8 cellular contexts compared by ENCODE assay signal in the genomic region with DNA sequence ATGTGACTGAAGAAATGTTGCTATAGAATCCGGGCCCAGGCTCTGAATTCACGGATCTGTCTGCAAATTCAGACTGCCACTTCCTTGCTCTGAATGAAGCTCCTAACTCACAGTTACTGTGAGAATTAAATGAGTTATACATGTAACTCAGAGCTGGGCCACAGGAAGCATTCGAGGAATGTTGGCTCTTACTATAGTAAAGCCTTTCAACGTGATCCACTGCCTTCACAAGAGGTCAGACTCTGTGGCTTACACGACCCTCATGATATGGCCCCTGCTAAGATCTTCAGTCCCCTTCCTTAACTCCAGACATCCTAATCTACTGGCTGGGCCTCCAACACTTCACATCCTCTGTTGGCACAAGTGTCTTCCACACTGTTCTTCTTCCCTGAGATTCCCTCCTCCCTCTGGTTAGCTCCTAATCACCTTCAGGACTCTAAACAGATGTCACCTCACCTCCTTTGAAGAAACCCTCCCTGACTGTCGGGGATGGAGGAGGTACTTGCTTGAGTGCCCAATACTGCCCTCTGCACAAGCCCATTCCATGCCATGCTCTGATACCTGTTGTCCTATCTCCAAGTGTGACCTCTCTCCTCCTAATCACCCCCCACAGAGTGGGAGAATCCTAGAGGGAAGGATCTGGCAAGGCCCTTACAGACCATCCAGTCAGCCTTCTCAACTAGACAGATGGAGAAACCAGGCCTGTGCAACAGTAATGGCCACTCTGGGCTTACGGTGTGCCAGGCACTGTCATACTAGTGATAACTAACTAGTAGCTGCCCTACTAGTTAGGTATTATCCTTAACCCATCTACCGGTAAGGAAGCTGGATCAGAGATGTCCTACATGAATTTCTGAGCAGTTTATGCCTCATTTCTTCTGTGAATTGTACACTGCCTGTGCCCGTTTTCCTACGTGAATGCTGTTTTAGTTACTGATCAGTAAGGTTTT. TPM values are rescaled to one million over a fixed set of nuclear protein-coding genes. Genes with fewer than 3 reads are reported as not detected.
DNase-seq lines count a peak whose midpoint lies in the region; ATAC-seq and TF ChIP-seq lines count a peak whose summit lies in the region.

No MANE protein-coding gene starts in this region.

- WGBS in transverse colon (ENCODE audit: low coverage in 1 of 2), 2 donors = 58 to 70% methylated on average over 2 to 10 of the region's 10 CpGs

- no peaks in the 10 kb centered on the region for H3K9me3 Mint-ChIP-seq in activated naive CD4-positive, alpha-beta T cell treated with anti-CD3 and anti-CD28 coated beads for 36 hours

- intact Hi-C loops in activated naive CD4-positive, alpha-beta T cell treated with anti-CD3 and anti-CD28 coated beads for 36 hours (cut with micrococcal nuclease) = no loop called here
- intact Hi-C loops in transverse colon (cut with DNase I; ENCODE audit: low total_unique reads) = loop anchor here (10.0 kb wide), 1 partner anchor 626 kb away; the partner anchor contains the start of gene TKT

- H3K27me3 ChIP-seq in transverse colon = no peaks in the 10 kb centered on the region

- no peak for ATAC-seq in HG02798 (IDR thresholded peaks at IDR 0.05; ENCODE audit: poor library complexity, unreplicated experiment)

- peaks cover 27% of the 10 kb centered on the region for H3K36me3 Mint-ChIP-seq in activated naive CD4-positive, alpha-beta T cell treated with anti-CD3 and anti-CD28 coated beads for 36 hours (ENCODE audit: low read depth)

- CTCF ChIA-PET in activated naive CD4-positive, alpha-beta T cell treated with anti-CD3 and anti-CD28 coated beads for 36 hours (lab: Charles Lee) = interaction anchor here (1.1 to 1.3 kb wide), 2 partner anchors 10 to 171 kb away, joined by 3 to 4 read pairs; no protein-coding TSS in a partner anchor

- no peaks in the 10 kb centered on the region for H3K9me3 ChIP-seq in transverse colon

- TF ChIP-seq EP300 in transverse colon (IDR thresholded peaks at IDR 0.05; ENCODE audit: low read depth) = no peak

- no peak for TF ChIP-seq POLR2A in transverse colon (IDR thresholded peaks at IDR 0.05)

- peaks cover 18% of the 10 kb centered on the region for H3K4me1 Mint-ChIP-seq in activated naive CD4-positive, alpha-beta T cell treated with anti-CD3 and anti-CD28 coated beads for 36 hours (ENCODE audit: low read depth)

- peaks cover 5 to 14% (median 11%) of the 10 kb centered on the region in 4 donors for H3K4me1 ChIP-seq in transverse colon

- in situ Hi-C loops in transverse colon (cut with MboI; ENCODE audit: low pct_ligation_motif_present in 1 of 4, low pct_unique_long_range_greater_than_20kb in 1 of 4, low sequenced_read_pairs in 3 of 4) = loop anchor here in 1 of 4 donors (25.0 kb wide), 1 partner anchor 543 kb away; the partner anchor contains the start of gene DCP1A

- no peak for TF ChIP-seq CTCF in transverse colon (IDR thresholded peaks at IDR 0.05)

- peak overlapping the region in 3 of 4 donors; percentile 89 to 92 (median 90) for H3K27ac ChIP-seq in transverse colon

- DNase-seq in activated naive CD4-positive, alpha-beta T cell treated with anti-CD3 and anti-CD28 coated beads for 36 hours = no peak
- no peak for DNase-seq in activated naive CD4-positive, alpha-beta T cell (lab: John Stamatoyannopoulos, UW)
- DNase-seq in amniotic epithelial cell (ENCODE audit: low read depth) = peak; percentile 53
- peak; percentile 15 for DNase-seq in left kidney (ENCODE audit: low read depth, low spot score)
- no peak for DNase-seq in transverse colon
- no peak for DNase-seq in NCI-H1105 treated with DMSO at 0.1 percent for 48 hours (lab: John Stamatoyannopoulos, UW)
- no peak for DNase-seq in KG1 (lab: John Stamatoyannopoulos, UW)

- H3K4me3 Mint-ChIP-seq in activated naive CD4-positive, alpha-beta T cell treated with anti-CD3 and anti-CD28 coated beads for 36 hours = peak overlapping the region; percentile 100

- H3K4me3 ChIP-seq in transverse colon = peak overlapping the region in 3 of 4 donors; percentile 74 to 93 (median 79)

- peak overlapping the region; percentile 56 for H3K27ac Mint-ChIP-seq in activated naive CD4-positive, alpha-beta T cell treated with anti-CD3 and anti-CD28 coated beads for 36 hours

- H3K27me3 Mint-ChIP-seq in activated naive CD4-positive, alpha-beta T cell treated with anti-CD3 and anti-CD28 coated beads for 36 hours (ENCODE audit: low read depth) = no peaks in the 10 kb centered on the region

- H3K36me3 ChIP-seq in transverse colon = peaks cover 0 to 53% (median 23%) of the 10 kb centered on the region in 4 donors

RNA-seq across cellular contexts. Expression of gene ACTR8, which starts 1.3 kb away (rescaled TPM):
- 10 to 100 TPM; 29.8 to 30.3 TPM for total RNA-seq in activated naive CD4-positive, alpha-beta T cell treated with anti-CD3 and anti-CD28 coated beads for 36 hours
- total RNA-seq in transverse colon = 10 to 100 TPM; 23.2 to 31.8 (median 28.7) TPM

RNA-seq across cellular contexts. Expression of gene SELENOK, which starts 11.0 kb away (rescaled TPM):
- total RNA-seq in activated naive CD4-positive, alpha-beta T cell treated with anti-CD3 and anti-CD28 coated beads for 36 hours = 10 to 100 TPM; 29.6 to 36.1 TPM
- total RNA-seq in transverse colon = 10 to 100 TPM; 14.6 to 77.4 (median 35.6) TPM

RNA-seq across cellular contexts. Expression of gene IL17RB, which starts 34.3 kb away (rescaled TPM):
- under 1 TPM; 0.14 to 0.15 TPM for total RNA-seq in activated naive CD4-positive, alpha-beta T cell treated with anti-CD3 and anti-CD28 coated beads for 36 hours
- total RNA-seq in transverse colon = 10 to 100 TPM in 3 of 4 donors, not detected in 1; 26.0 to 36.5 (median 32.8) TPM

RNA-seq across cellular contexts. Expression of gene CHDH, which starts 34.5 kb away (rescaled TPM):
- under 1 TPM; 0.12 to 0.35 TPM for total RNA-seq in activated naive CD4-positive, alpha-beta T cell treated with anti-CD3 and anti-CD28 coated beads for 36 hours
- 100 to 1,000 TPM in 1 of 4 donors, 10 to 100 TPM in 3; 36.5 to 114 (median 53.7) TPM for total RNA-seq in transverse colon

Comparison
In these comparisons a context has a peak if more than half of its experiments do, and no peak if none do; other contexts are left out.
1. DNase-seq: peak in amniotic epithelial cell (single experiment) and left kidney (single experiment); none in activated naive CD4-positive, alpha-beta T cell treated with anti-CD3 and anti-CD28 coated beads for 36 hours (single experiment), activated naive CD4-positive, alpha-beta T cell (0 of 4), transverse colon (single experiment), NCI-H1105 treated with DMSO at 0.1 percent for 48 hours (single experiment) and KG1 (single experiment).